ENCODE assay signal across 23 cellular contexts in genomic region chr1:238324465-238324864, GRCh38.
DNase-seq lines count a peak whose midpoint lies in the region; ATAC-seq, FAIRE-seq and TF ChIP-seq lines count a peak whose summit lies in the region.
"Had no signal": no experiment of that assay in that cellular context is flagged by ENCODE, and none has a peak within 500 bp of the region (broad histone marks: within the 10 kb centered on the region; RNA-seq: fewer than 3 reads in every experiment).

No MANE protein-coding gene starts in this region.

- H2BK15ac ChIP-seq in mesenchymal stem cell (ENCODE audit: low read depth, poor library complexity, severe bottlenecking): no peak overlapping the region

- no peaks in the 10 kb centered on the region for H3K27me3 ChIP-seq in GM23338 (ENCODE audit: insufficient read depth)
- H3K27me3 ChIP-seq in mesenchymal stem cell (ENCODE audit: control insufficient read depth in 1 of 2, insufficient read depth in 1 of 2, low read length in 2 of 2): no peaks in the 10 kb centered on the region
- no peaks in the 10 kb centered on the region for H3K27me3 ChIP-seq in small intestine (ENCODE audit: control insufficient read depth in 2 of 2, insufficient read depth in 2 of 2, low read length in 2 of 2)
- H3K27me3 ChIP-seq: BE2C; BLaER1 treated with 17β-estradiol and CSF1 and Interleukin-3, amounts not matched to agents 10 nM and 100 nM had no signal

- no peaks in the 10 kb centered on the region for H3K79me1 ChIP-seq in mesenchymal stem cell (replicated peaks; ENCODE audit: low read length, poor library complexity, severe bottlenecking)

- H3K9me3 ChIP-seq in mesenchymal stem cell (ENCODE audit: control insufficient read depth, low read length) (peaks cover 3% of the 10 kb centered on the region), small intestine (ENCODE audit: control insufficient read depth, low read depth) (no peaks in the 10 kb centered on the region)
- H3K9me3 ChIP-seq: A549, BE2C, HAP-1 had no signal

- H3K4me1 Mint-ChIP-seq in GM23338 (peaks cover 4% of the 10 kb centered on the region; the same call in 1 of the 3 replicates), osteocyte (ENCODE audit: unreplicated experiment) (no peaks in the 10 kb centered on the region)
- H3K4me1 Mint-ChIP-seq: CD8-positive, alpha-beta memory T cell had no signal

- ATAC-seq in GM23338 (no peak), GM19452 (IDR thresholded peaks at IDR 0.05; ENCODE audit: unreplicated experiment) (no peak)
- ATAC-seq: A549 had no signal

- H2AFZ ChIP-seq in GM23338 (0 out of 2 replicates have a peak overlapping the region, but pooled peaks have one; percentile 28), mesenchymal stem cell (ENCODE audit: low read depth, low read length) (no peak overlapping the region)

- H3F3A ChIP-seq in GM23338 (replicated peaks; ENCODE audit: low read depth): no peaks in the 10 kb centered on the region

- H4K91ac ChIP-seq in mesenchymal stem cell (ENCODE audit: low read length): no peak overlapping the region

- H3K27ac Mint-ChIP-seq in GM23338: no peak overlapping the region
- no peak overlapping the region for H3K27ac Mint-ChIP-seq in osteocyte (ENCODE audit: unreplicated experiment)
- H3K27ac Mint-ChIP-seq: CD14-positive monocyte; CD4-positive, alpha-beta T cell; CD8-positive, alpha-beta memory T cell had no signal

- H3K27ac ChIP-seq in GM23338 (ENCODE audit: low read depth): no peak overlapping the region
- no peak overlapping the region for H3K27ac ChIP-seq in mesenchymal stem cell (ENCODE audit: low read length, poor library complexity, severe bottlenecking)
- H3K27ac ChIP-seq in small intestine (ENCODE audit: low read depth in 1 of 2, low read length in 1 of 2): no peak overlapping the region
- H3K27ac ChIP-seq: A549; BLaER1 treated with 17β-estradiol and CSF1 and Interleukin-3, amounts not matched to agents 10 nM and 100 nM had no signal

- 0 out of 2 replicates have a peak, but pooled peaks cover 4% of the 10 kb centered on the region for H3K9me2 ChIP-seq in GM23338 (ENCODE audit: insufficient read depth)

- no peak overlapping the region for H3K23ac ChIP-seq in mesenchymal stem cell (ENCODE audit: low read length in 2 of 2)

- H3K4me3 Mint-ChIP-seq in GM23338: no peak overlapping the region
- no peak overlapping the region for H3K4me3 Mint-ChIP-seq in osteocyte (ENCODE audit: unreplicated experiment)
- H3K4me3 Mint-ChIP-seq: CD14-positive monocyte; CD4-positive, alpha-beta T cell; CD8-positive, alpha-beta memory T cell had no signal

- peak overlapping the region; percentile 84 for H2BK5ac ChIP-seq in mesenchymal stem cell (ENCODE audit: low read depth, low read length, poor library complexity, severe bottlenecking)

- H3K4me1 ChIP-seq in GM23338 (ENCODE audit: insufficient read depth) (no peaks in the 10 kb centered on the region), mesenchymal stem cell (ENCODE audit: control insufficient read depth, insufficient read depth, low read depth, low read length) (peaks cover 3% of the 10 kb centered on the region), small intestine (ENCODE audit: control insufficient read depth in 2 of 2, insufficient read depth in 1 of 2, low read depth in 1 of 2, low read length in 1 of 2) (peaks cover 0 to 1% of the 10 kb centered on the region in 2 donors)
- H3K4me1 ChIP-seq: A549, BE2C, HAP-1 had no signal

- no peak overlapping the region for H3K14ac ChIP-seq in mesenchymal stem cell (ENCODE audit: low read length in 2 of 2)

- DNase-seq in GM23338 (ENCODE audit: low spot score) (no peak), astrocyte of the hippocampus (ENCODE audit: low read depth, low spot score) (peak; percentile 17), mesenchymal stem cell (no peak), small intestine (peak; percentile 23), osteocyte (ENCODE audit: extremely low spot score, unreplicated experiment) (no peak), occipital lobe (lab: John Stamatoyannopoulos, UW) (no peak)
- DNase-seq: 8988T; AML-193; BE2C; CD4-positive, alpha-beta T cell; CD8-positive, alpha-beta memory T cell; DMS53; DMS79 treated with DMSO at 0.1 percent for 48 hours; GF-D8; GOT3 had no signal

- no peaks in the 10 kb centered on the region for H3K79me2 ChIP-seq in GM23338 (replicated peaks; ENCODE audit: insufficient read depth)

- H2BK12ac ChIP-seq in mesenchymal stem cell (ENCODE audit: low read length in 2 of 2): no peak overlapping the region

- no peak for TF ChIP-seq CTCF in GM23338 (conservative IDR thresholded peaks at IDR 0.05; ENCODE audit: low read depth in 2 of 2)
- TF ChIP-seq CTCF in osteocyte (IDR thresholded peaks at IDR 0.05): no peak

- H3K9me3 Mint-ChIP-seq in GM23338: peaks cover 31% of the 10 kb centered on the region
- peaks cover 9% of the 10 kb centered on the region for H3K9me3 Mint-ChIP-seq in osteocyte (ENCODE audit: unreplicated experiment)

- H3K36me3 ChIP-seq in GM23338 (ENCODE audit: insufficient read depth) (no peaks in the 10 kb centered on the region; the same call in 1 of the 2 replicates), mesenchymal stem cell (ENCODE audit: control insufficient read depth in 1 of 2, insufficient read depth in 2 of 2, low read depth in 1 of 2, low read length in 2 of 2) (no peaks in the 10 kb centered on the region), small intestine (ENCODE audit: control insufficient read depth in 2 of 2, insufficient read depth in 2 of 2, low read length in 2 of 2) (no peaks in the 10 kb centered on the region)
- H3K36me3 ChIP-seq: BE2C; BLaER1 treated with 17β-estradiol and CSF1 and Interleukin-3, amounts not matched to agents 10 nM and 100 nM; HAP-1 had no signal

- H3K36me3 Mint-ChIP-seq in GM23338 (ENCODE audit: low read depth) (peaks cover 20% of the 10 kb centered on the region), osteocyte (ENCODE audit: unreplicated experiment) (peaks cover 4% of the 10 kb centered on the region)
- H3K36me3 Mint-ChIP-seq: CD8-positive, alpha-beta memory T cell had no signal

- no peak overlapping the region for H4K8ac ChIP-seq in mesenchymal stem cell (ENCODE audit: low read length)

- no peak for FAIRE-seq in small intestine (lab: Jason Lieb, UNC)
- FAIRE-seq: A549, GM12891, GM18507, H54 had no signal

- no peaks in the 10 kb centered on the region for H3K27me3 Mint-ChIP-seq in GM23338 (ENCODE audit: insufficient read depth, low read depth, poor library complexity)
- no peaks in the 10 kb centered on the region for H3K27me3 Mint-ChIP-seq in osteocyte (ENCODE audit: unreplicated experiment)
- H3K27me3 Mint-ChIP-seq: CD4-positive, alpha-beta T cell; CD8-positive, alpha-beta memory T cell had no signal

- no peak overlapping the region for H3K9ac ChIP-seq in mesenchymal stem cell (ENCODE audit: low read length)
- H3K9ac ChIP-seq: BLaER1 treated with 17β-estradiol and CSF1 and Interleukin-3, amounts not matched to agents 10 nM and 100 nM had no signal

- no peak overlapping the region for H3K4me2 ChIP-seq in GM23338
- no peak overlapping the region for H3K4me2 ChIP-seq in mesenchymal stem cell (ENCODE audit: low read length, poor library complexity, severe bottlenecking)
- H3K4me2 ChIP-seq: A549; BLaER1 treated with 17β-estradiol and CSF1 and Interleukin-3, amounts not matched to agents 10 nM and 100 nM had no signal

- H4K20me1 ChIP-seq in GM23338 (replicated peaks; ENCODE audit: insufficient read depth): no peaks in the 10 kb centered on the region
- H4K20me1 ChIP-seq: BLaER1 treated with 17β-estradiol and CSF1 and Interleukin-3, amounts not matched to agents 10 nM and 100 nM had no signal

- no peak overlapping the region for H3K18ac ChIP-seq in mesenchymal stem cell (ENCODE audit: low read depth in 1 of 2, low read length in 2 of 2)

- peak overlapping the region; percentile 69 for H2AK5ac ChIP-seq in mesenchymal stem cell (ENCODE audit: low read length, severe bottlenecking)

- whole genome bisulfite sequencing in mesenchymal stem cell: 75% methylated on average over 5 of the region's 5 CpGs
- 30 to 64% (median 49%) methylated on average over 5 of the region's 5 CpGs for WGBS in small intestine, 3 donors

- H3K4me3 ChIP-seq in GM23338: no peak overlapping the region
- H3K4me3 ChIP-seq in mesenchymal stem cell (ENCODE audit: insufficient read depth in 1 of 2, low read depth in 1 of 2, low read length in 2 of 2): no peak overlapping the region
- H3K4me3 ChIP-seq in small intestine (ENCODE audit: low read depth in 1 of 2, low read length in 2 of 2): no peak overlapping the region
- H3K4me3 ChIP-seq: A549; BLaER1 treated with 17β-estradiol and CSF1 and Interleukin-3, amounts not matched to agents 10 nM and 100 nM; HAP-1 had no signal

- H2BK120ac ChIP-seq in mesenchymal stem cell (ENCODE audit: low read depth, low read length): no peak overlapping the region

- no peak overlapping the region for H3K4ac ChIP-seq in mesenchymal stem cell (ENCODE audit: low read depth in 1 of 2, low read length in 2 of 2)

TF ChIP-seq in GM23338, 12 proteins besides CTCF, POLR2A, EP300 and RAD21:
- no peak for TF ChIP-seq JUNB (IDR thresholded peaks at IDR 0.05; ENCODE audit: unreplicated experiment)

Comparison
In these comparisons a context has a peak if more than half of its experiments do, and no peak if none do; other contexts are left out.
1. DNase-seq: peak in astrocyte of the hippocampus (single experiment) and small intestine (single experiment); none in GM23338 (single experiment), mesenchymal stem cell (single experiment), osteocyte (single experiment) and occipital lobe (single experiment).